1 cellular context compared by ENCODE assay signal in genomic region chr2:160460333-160460731, GRCh38.
TF ChIP-seq lines count a peak whose summit lies in the region.

No MANE protein-coding gene starts in this region.

TF ChIP-seq in IMR-90, 13 proteins besides CTCF, POLR2A, EP300 and RAD21:
- TF ChIP-seq CHD1 (IDR thresholded peaks at IDR 0.05; ENCODE audit: low read depth, low read length) (no peak), CEBPB (IDR thresholded peaks at IDR 0.05; ENCODE audit: low read depth, low read length) (no peak), BHLHE40 (IDR thresholded peaks at IDR 0.05; ENCODE audit: low read depth, low read length) (no peak)
